In genomic region chr12:46524778-46525177, GRCh38 we compare ENCODE assay signal across 8 cellular contexts.
DNase-seq lines count a peak whose midpoint lies in the region; ATAC-seq and TF ChIP-seq lines count a peak whose summit lies in the region.

No MANE protein-coding gene starts in this region.

- no peaks in the 10 kb centered on the region for H4K20me1 ChIP-seq in DND-41 (ENCODE audit: insufficient read depth, low read length)

- peak overlapping the region; percentile 67 for H3K4me2 ChIP-seq in DND-41 (ENCODE audit: insufficient read depth, low read length)

- intact Hi-C loops in posterior vena cava (cut with DNase I) = no loop called here

- no peak overlapping the region for H3K9ac ChIP-seq in DND-41 (ENCODE audit: low read depth, low read length)

- H3K27me3 ChIP-seq in DND-41 (ENCODE audit: insufficient read depth, low read length, poor library complexity) = no peaks in the 10 kb centered on the region

- DNase-seq in DND-41 = no peak
- peak; percentile 91 to 96 for DNase-seq in foreskin fibroblast
- peak; percentile 85 for DNase-seq in posterior vena cava (ENCODE audit: low spot score)
- no peak for DNase-seq in HT-29 (ENCODE audit: low spot score)
- no peak for DNase-seq in activated CD4-positive, alpha-beta T cell treated with anti-CD3 and anti-CD28 coated beads for 1 hour

- ATAC-seq in DND-41 (ENCODE audit: insufficient read depth, low read depth) (no peak), SK-N-SH treated with all-trans-retinoic acid at 6 μM for 48 hours (peak; percentile 78), HG02623 (IDR thresholded peaks at IDR 0.05; ENCODE audit: unreplicated experiment) (no peak), GM21723 (IDR thresholded peaks at IDR 0.05; ENCODE audit: unreplicated experiment) (no peak)

- H3K4me1 ChIP-seq in DND-41 (ENCODE audit: insufficient read depth, low read length) = peaks cover 29% of the 10 kb centered on the region

- H3K9me3 ChIP-seq in DND-41 (ENCODE audit: insufficient read depth, low read length, severe bottlenecking) = no peaks in the 10 kb centered on the region

- peak overlapping the region; percentile 65 for H2AFZ ChIP-seq in DND-41 (ENCODE audit: low read depth, low read length)

- H3K4me3 ChIP-seq in DND-41 (ENCODE audit: low read depth in 1 of 2, low read length in 2 of 2) (0 out of 4 replicates have a peak overlapping the region, but pooled peaks of 1 of the 2 experiments have one; percentile 49), foreskin fibroblast (ENCODE audit: low read depth in 1 of 2, low read length in 2 of 2) (no peak overlapping the region)

- peak overlapping the region; percentile 84 for H3K27ac ChIP-seq in DND-41 (ENCODE audit: low read length)

- no peaks in the 10 kb centered on the region for H3K79me2 ChIP-seq in DND-41 (ENCODE audit: insufficient read depth, low read length)

- TF ChIP-seq CTCF in DND-41 (IDR thresholded peaks at IDR 0.05; ENCODE audit: borderline replicate concordance, extremely low read depth, low read length, poor library complexity, severe bottlenecking) = no peak
- TF ChIP-seq CTCF in foreskin fibroblast (IDR thresholded peaks at IDR 0.05; ENCODE audit: low read depth, low read length) = no peak

- no peaks in the 10 kb centered on the region for H3K36me3 ChIP-seq in DND-41 (ENCODE audit: insufficient read depth, low read length)

TF ChIP-seq in SK-N-SH treated with all-trans-retinoic acid at 6 μM for 48 hours, 23 proteins besides CTCF, POLR2A, EP300 and RAD21:
- no peak for TF ChIP-seq BACH2 (CRISPR knock-in tag; IDR thresholded peaks at IDR 0.05; ENCODE audit: borderline replicate concordance)
- TF ChIP-seq ZNF8 (CRISPR knock-in tag; IDR thresholded peaks at IDR 0.05) = no peak
- TF ChIP-seq, protein P1, sequence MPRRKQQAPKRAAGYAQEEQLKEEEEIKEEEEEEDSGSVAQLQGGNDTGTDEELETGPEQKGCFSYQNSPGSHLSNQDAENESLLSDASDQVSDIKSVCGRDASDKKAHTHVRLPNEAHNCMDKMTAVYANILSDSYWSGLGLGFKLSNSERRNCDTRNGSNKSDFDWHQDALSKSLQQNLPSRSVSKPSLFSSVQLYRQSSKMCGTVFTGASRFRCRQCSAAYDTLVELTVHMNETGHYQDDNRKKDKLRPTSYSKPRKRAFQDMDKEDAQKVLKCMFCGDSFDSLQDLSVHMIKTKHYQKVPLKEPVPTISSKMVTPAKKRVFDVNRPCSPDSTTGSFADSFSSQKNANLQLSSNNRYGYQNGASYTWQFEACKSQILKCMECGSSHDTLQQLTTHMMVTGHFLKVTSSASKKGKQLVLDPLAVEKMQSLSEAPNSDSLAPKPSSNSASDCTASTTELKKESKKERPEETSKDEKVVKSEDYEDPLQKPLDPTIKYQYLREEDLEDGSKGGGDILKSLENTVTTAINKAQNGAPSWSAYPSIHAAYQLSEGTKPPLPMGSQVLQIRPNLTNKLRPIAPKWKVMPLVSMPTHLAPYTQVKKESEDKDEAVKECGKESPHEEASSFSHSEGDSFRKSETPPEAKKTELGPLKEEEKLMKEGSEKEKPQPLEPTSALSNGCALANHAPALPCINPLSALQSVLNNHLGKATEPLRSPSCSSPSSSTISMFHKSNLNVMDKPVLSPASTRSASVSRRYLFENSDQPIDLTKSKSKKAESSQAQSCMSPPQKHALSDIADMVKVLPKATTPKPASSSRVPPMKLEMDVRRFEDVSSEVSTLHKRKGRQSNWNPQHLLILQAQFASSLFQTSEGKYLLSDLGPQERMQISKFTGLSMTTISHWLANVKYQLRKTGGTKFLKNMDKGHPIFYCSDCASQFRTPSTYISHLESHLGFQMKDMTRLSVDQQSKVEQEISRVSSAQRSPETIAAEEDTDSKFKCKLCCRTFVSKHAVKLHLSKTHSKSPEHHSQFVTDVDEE (CRISPR knock-in tag; IDR thresholded peaks at IDR 0.05) = peak; percentile 78
- TF ChIP-seq POU6F1 (CRISPR knock-in tag; IDR thresholded peaks at IDR 0.05; ENCODE audit: borderline replicate concordance, low read depth) = no peak
- TF ChIP-seq TCF4 (CRISPR knock-in tag; IDR thresholded peaks at IDR 0.05; ENCODE audit: borderline replicate concordance) = peak; percentile 80
- TF ChIP-seq ISL1 (CRISPR knock-in tag; IDR thresholded peaks at IDR 0.05) = peak; percentile 80; the same call in 1 of the 2 replicates
- peak; percentile 46; the same call in 1 of the 2 replicates for TF ChIP-seq CSDC2 (CRISPR knock-in tag; IDR thresholded peaks at IDR 0.05)
- no peak for TF ChIP-seq ZNF565 (CRISPR knock-in tag; conservative IDR thresholded peaks at IDR 0.05; ENCODE audit: low read depth)
- no peak for TF ChIP-seq TOX (CRISPR knock-in tag; IDR thresholded peaks at IDR 0.05; ENCODE audit: borderline replicate concordance)
- TF ChIP-seq ZC3H10 (CRISPR knock-in tag; IDR thresholded peaks at IDR 0.05) = no peak
- TF ChIP-seq ZFP3 (CRISPR knock-in tag; IDR thresholded peaks at IDR 0.05) = 0 out of 2 replicates have a peak, but pooled peaks have one; percentile 25
- TF ChIP-seq ZFP30 (CRISPR knock-in tag; IDR thresholded peaks at IDR 0.05) = no peak
- no peak for TF ChIP-seq ARNTL (CRISPR knock-in tag; IDR thresholded peaks at IDR 0.05; ENCODE audit: borderline replicate concordance, low read depth)
- TF ChIP-seq, protein P2, sequence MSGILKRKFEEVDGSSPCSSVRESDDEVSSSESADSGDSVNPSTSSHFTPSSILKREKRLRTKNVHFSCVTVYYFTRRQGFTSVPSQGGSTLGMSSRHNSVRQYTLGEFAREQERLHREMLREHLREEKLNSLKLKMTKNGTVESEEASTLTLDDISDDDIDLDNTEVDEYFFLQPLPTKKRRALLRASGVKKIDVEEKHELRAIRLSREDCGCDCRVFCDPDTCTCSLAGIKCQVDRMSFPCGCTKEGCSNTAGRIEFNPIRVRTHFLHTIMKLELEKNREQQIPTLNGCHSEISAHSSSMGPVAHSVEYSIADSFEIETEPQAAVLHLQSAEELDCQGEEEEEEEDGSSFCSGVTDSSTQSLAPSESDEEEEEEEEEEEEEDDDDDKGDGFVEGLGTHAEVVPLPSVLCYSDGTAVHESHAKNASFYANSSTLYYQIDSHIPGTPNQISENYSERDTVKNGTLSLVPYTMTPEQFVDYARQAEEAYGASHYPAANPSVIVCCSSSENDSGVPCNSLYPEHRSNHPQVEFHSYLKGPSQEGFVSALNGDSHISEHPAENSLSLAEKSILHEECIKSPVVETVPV (CRISPR knock-in tag; IDR thresholded peaks at IDR 0.05) = no peak
- TF ChIP-seq GLIS3 (CRISPR knock-in tag; IDR thresholded peaks at IDR 0.05) = no peak
- TF ChIP-seq RARB (CRISPR knock-in tag; IDR thresholded peaks at IDR 0.05) = no peak
- TF ChIP-seq CREB5 (CRISPR knock-in tag; IDR thresholded peaks at IDR 0.05; ENCODE audit: low read depth) = 0 out of 2 replicates have a peak, but pooled peaks have one; percentile 46
- TF ChIP-seq PATZ1 (CRISPR knock-in tag; IDR thresholded peaks at IDR 0.05; ENCODE audit: borderline replicate concordance) = no peak
TF ChIP-seq in SK-N-SH treated with all-trans-retinoic acid at 6 μM for 48 hours: peak in this region for 6.

Comparison
In these comparisons a context has a peak if more than half of its experiments do, and no peak if none do; other contexts are left out.
1. DNase-seq: peak in foreskin fibroblast (2 of 2) and posterior vena cava (single experiment); none in DND-41 (single experiment), HT-29 (single experiment) and activated CD4-positive, alpha-beta T cell treated with anti-CD3 and anti-CD28 coated beads for 1 hour (single experiment).